ENCODE assay signal across 14 cellular contexts in genomic region chr22:49824185-49824925, GRCh38. TPM values are rescaled to one million over a fixed set of nuclear protein-coding genes. Genes with fewer than 3 reads are reported as not detected.
A peak's percentile ranks its signal among the peaks of the same experiment; 100 is the strongest.
DNase-seq lines count a peak whose midpoint lies in the region; ATAC-seq and TF ChIP-seq lines count a peak whose summit lies in the region.
"Had no signal": no experiment of that assay in that cellular context is flagged by ENCODE, and none has a peak within 500 bp of the region (broad histone marks: within the 10 kb centered on the region; RNA-seq: fewer than 3 reads in every experiment).

No MANE protein-coding gene starts in this region.

- TF ChIP-seq POLR2A in GM18505 (IDR thresholded peaks at IDR 0.05; ENCODE audit: borderline replicate concordance, extremely low read depth, insufficient read depth, insufficient read length) = no peak

- H3K27me3 ChIP-seq in Loucy (ENCODE audit: insufficient read depth, low read length, poor library complexity, severe bottlenecking) = no peaks in the 10 kb centered on the region
- no peaks in the 10 kb centered on the region for H3K27me3 ChIP-seq in endodermal cell (ENCODE audit: control insufficient read depth, insufficient read depth, low read length, poor library complexity, severe bottlenecking)
- no peaks in the 10 kb centered on the region for H3K27me3 ChIP-seq in rectal smooth muscle tissue (ENCODE audit: control insufficient read depth, insufficient read depth, low read length)

- H3K4me1 ChIP-seq in Loucy (ENCODE audit: insufficient read depth, low read length, poor library complexity, severe bottlenecking) = peaks cover 67% of the 10 kb centered on the region
- H3K4me1 ChIP-seq in endodermal cell (ENCODE audit: control insufficient read depth, insufficient read depth, low read length) = no peaks in the 10 kb centered on the region
- H3K4me1 ChIP-seq in rectal smooth muscle tissue (ENCODE audit: control insufficient read depth, insufficient read depth, low read length) = peaks cover 19% of the 10 kb centered on the region

- 97 to 100% methylated on average over 9 to 16 of the region's 16 CpGs for WGBS in endodermal cell (ENCODE audit: insufficient coverage in 1 of 2, insufficient read length in 1 of 2), 2 experiments

- H3K9me3 Mint-ChIP-seq in T-helper 2 cell treated with Interferon-gamma antibody and Interleukin-4, amounts not matched to agents 5 μg/mL and 100 μg/mL, for 36 hours = no peaks in the 10 kb centered on the region
- peaks cover 7% of the 10 kb centered on the region for H3K9me3 Mint-ChIP-seq in endodermal cell

- ATAC-seq in GM18870 (IDR thresholded peaks at IDR 0.05; ENCODE audit: unreplicated experiment) (no peak), GM18505 (IDR thresholded peaks at IDR 0.05; ENCODE audit: unreplicated experiment) (no peak)
- ATAC-seq: Panc1 had no signal

- H3K27ac ChIP-seq in endodermal cell (ENCODE audit: low read depth, low read length) (no peak overlapping the region), rectal smooth muscle tissue (ENCODE audit: low read depth, low read length) (no peak overlapping the region)
- H3K27ac ChIP-seq: KMS-11, WERI-Rb-1 had no signal

- no peak overlapping the region for H3K27ac Mint-ChIP-seq in T-helper 2 cell treated with Interferon-gamma antibody and Interleukin-4, amounts not matched to agents 5 μg/mL and 100 μg/mL, for 36 hours
- H3K27ac Mint-ChIP-seq in endodermal cell = peak overlapping the region; percentile 4

- H4K20me1 ChIP-seq in Loucy (ENCODE audit: insufficient read depth, low read length, poor library complexity, severe bottlenecking) = peaks cover 75% of the 10 kb centered on the region

- peaks cover 42% of the 10 kb centered on the region for H3K36me3 Mint-ChIP-seq in T-helper 2 cell treated with Interferon-gamma antibody and Interleukin-4, amounts not matched to agents 5 μg/mL and 100 μg/mL, for 36 hours (ENCODE audit: low read depth)
- H3K36me3 Mint-ChIP-seq in endodermal cell (ENCODE audit: low read depth) = peaks cover 56% of the 10 kb centered on the region

- H3K36me3 ChIP-seq in Loucy (ENCODE audit: insufficient read depth, low read length) = peaks cover 41% of the 10 kb centered on the region; the same call in 1 of the 2 replicates
- peaks cover 60% of the 10 kb centered on the region for H3K36me3 ChIP-seq in endodermal cell (ENCODE audit: control insufficient read depth, insufficient read depth, low read length)
- H3K36me3 ChIP-seq in rectal smooth muscle tissue (ENCODE audit: control insufficient read depth, insufficient read depth, low read length) = peaks cover 18% of the 10 kb centered on the region

- peak overlapping the region; percentile 92 for H3K9ac ChIP-seq in Loucy (ENCODE audit: low read depth, low read length, poor library complexity, severe bottlenecking)
- no peak overlapping the region for H3K9ac ChIP-seq in endodermal cell (ENCODE audit: extremely low read depth, low read length, poor library complexity, severe bottlenecking)
- H3K9ac ChIP-seq in rectal smooth muscle tissue (ENCODE audit: low read length) = no peak overlapping the region
- H3K9ac ChIP-seq: KMS-11 had no signal

- peaks cover 93% of the 10 kb centered on the region for H3K79me2 ChIP-seq in Loucy (ENCODE audit: insufficient read depth, low read length)

- peak overlapping the region; percentile 48 for H3K4me3 Mint-ChIP-seq in T-helper 2 cell treated with Interferon-gamma antibody and Interleukin-4, amounts not matched to agents 5 μg/mL and 100 μg/mL, for 36 hours
- peak overlapping the region; percentile 80 for H3K4me3 Mint-ChIP-seq in endodermal cell

- no peaks in the 10 kb centered on the region for H3F3A ChIP-seq in Loucy (ENCODE audit: low read depth)

- H2AFZ ChIP-seq in Loucy (ENCODE audit: low read length) = no peak overlapping the region

- no peaks in the 10 kb centered on the region for H3K27me3 Mint-ChIP-seq in T-helper 2 cell treated with Interferon-gamma antibody and Interleukin-4, amounts not matched to agents 5 μg/mL and 100 μg/mL, for 36 hours (ENCODE audit: low read depth)
- H3K27me3 Mint-ChIP-seq in endodermal cell (ENCODE audit: insufficient read depth) = peaks cover 1% of the 10 kb centered on the region

- H3K4me2 ChIP-seq in Loucy (ENCODE audit: low read depth, low read length, poor library complexity, severe bottlenecking) = peak overlapping the region; percentile 97
- H3K4me2 ChIP-seq: KMS-11 had no signal

- H3K4me3 ChIP-seq in Loucy (ENCODE audit: low read length, poor library complexity, severe bottlenecking) (peak overlapping the region; percentile 82), endodermal cell (ENCODE audit: low read length) (no peak overlapping the region), rectal smooth muscle tissue (ENCODE audit: low read length) (peak overlapping the region; percentile 83)

- H3K9me3 ChIP-seq in Loucy (ENCODE audit: insufficient read depth, low read depth, low read length) (no peaks in the 10 kb centered on the region), endodermal cell (ENCODE audit: control insufficient read depth, low read length) (no peaks in the 10 kb centered on the region)

- DNase-seq in T-helper 2 cell treated with Interferon-gamma antibody and Interleukin-4, amounts not matched to agents 5 μg/mL and 100 μg/mL, for 36 hours (ENCODE audit: low spot score) = no peak
- no peak for DNase-seq in T-helper 2 cell
- no peak for DNase-seq in endodermal cell
- DNase-seq in NAMALWA (ENCODE audit: low spot score) = no peak
- DNase-seq: midbrain; NCI-H2107; stimulated activated CD4-positive, alpha-beta T cell treated with anti-CD3 and anti-CD28 coated beads, Interleukin-12 subunit alpha, Interleukin-12 subunit beta, amount 100 ng/mL, for 4 hours; WERI-Rb-1 had no signal

- peaks cover 27% of the 10 kb centered on the region for H3K4me1 Mint-ChIP-seq in T-helper 2 cell treated with Interferon-gamma antibody and Interleukin-4, amounts not matched to agents 5 μg/mL and 100 μg/mL, for 36 hours (ENCODE audit: low read depth)
- peaks cover 30% of the 10 kb centered on the region for H3K4me1 Mint-ChIP-seq in endodermal cell

- TF ChIP-seq CTCF in Loucy (conservative IDR thresholded peaks at IDR 0.05; ENCODE audit: low read length) (no peak), endodermal cell (conservative IDR thresholded peaks at IDR 0.05) (no peak)

- no peaks in the 10 kb centered on the region for H3K9me2 ChIP-seq in Loucy (replicated peaks; ENCODE audit: low read depth, low read length)

RNA-seq across cellular contexts. Expression of gene BRD1, which starts 3.3 kb away (rescaled TPM):
- 10 to 100 TPM; 49.5 to 54.9 TPM for total RNA-seq in endodermal cell
- 39.8 TPM for polyA plus RNA-seq in endodermal cell (2013, experiment 1 of 2)
- 36.7 TPM for polyA plus RNA-seq in endodermal cell (2013, experiment 2 of 2)

RNA-seq across cellular contexts. Expression of gene ZBED4, which starts 29.3 kb away (rescaled TPM):
- total RNA-seq in endodermal cell = 10 to 100 TPM; 22.0 to 26.6 TPM
- polyA plus RNA-seq in endodermal cell (2013, experiment 1 of 2) = 31.2 TPM
- polyA plus RNA-seq in endodermal cell (2013, experiment 2 of 2) = 29.0 TPM
